In the genomic region with DNA sequence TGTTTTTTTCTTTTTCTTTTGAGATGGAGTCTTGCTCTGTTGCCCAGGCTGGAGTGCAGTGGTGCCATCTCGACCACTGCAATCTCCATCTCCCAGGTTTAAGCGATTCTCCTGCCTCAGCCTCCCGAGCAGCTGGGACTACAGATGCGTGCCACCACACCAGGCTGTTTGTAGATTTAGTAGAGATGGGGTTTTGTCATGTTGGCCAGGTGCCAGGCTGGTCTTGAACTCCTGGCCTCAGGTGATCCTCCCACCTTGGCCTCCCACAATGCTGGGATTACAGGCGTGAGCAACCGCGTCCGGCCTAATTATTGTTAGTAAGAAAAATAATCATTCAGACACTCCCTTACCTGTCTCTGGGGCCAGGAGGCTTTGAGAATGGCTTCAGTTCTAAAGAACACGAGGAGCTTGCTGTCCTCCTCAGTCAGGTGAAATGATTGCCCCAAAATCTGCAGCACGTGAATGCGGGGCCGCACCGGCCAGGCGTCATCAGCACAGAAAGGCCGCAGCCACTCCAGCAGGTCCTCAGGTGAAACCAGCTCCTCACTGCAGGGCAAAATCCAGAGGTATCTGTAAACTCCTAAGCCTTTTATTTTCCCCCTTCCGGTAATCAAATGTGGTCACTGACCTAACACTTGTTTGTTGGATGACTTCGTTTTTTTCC, we compare ENCODE assay signal across 18 cellular contexts.
"Had no signal": no experiment of that assay in that cellular context is flagged by ENCODE, and none has a peak within 500 bp of the region (broad histone marks: within the 10 kb centered on the region; RNA-seq: fewer than 3 reads in every experiment).

No MANE protein-coding gene starts in this region.

- H3K4me3 ChIP-seq: SJCRH30 had no signal

- ATAC-seq: SK-N-SH treated with all-trans-retinoic acid at 6 μM for 48 hours had no signal

- DNase-seq: KBM-7, MV-4-11, NCI-H1048, NCI-H1105, NCI-H1417, NCI-H1436 treated with DMSO at 0.1 percent for 48 hours, NCI-H1694, NCI-H187 treated with DMSO at 0.1 percent for 48 hours, NCI-H2029 treated with DMSO at 0.1 percent for 48 hours, NCI-H2171 treated with DMSO at 0.1 percent for 48 hours, NCI-H345, NCI-H446 treated with DMSO at 0.1 percent for 48 hours, NCI-H510A treated with DMSO at 0.1 percent for 48 hours, NCI-H526, SHP77 treated with DMSO at 0.1 percent for 48 hours, SJCRH30 had no signal

- H3K36me3 ChIP-seq: SJCRH30 had no signal

- H3K27ac ChIP-seq: RWPE1, SJCRH30 had no signal

- H3K27me3 ChIP-seq: SJCRH30 had no signal

- H3K9me3 ChIP-seq: SJCRH30 had no signal

- H3K4me1 ChIP-seq: SJCRH30 had no signal
